ENCODE assay signal across 19 cellular contexts in the genomic region with DNA sequence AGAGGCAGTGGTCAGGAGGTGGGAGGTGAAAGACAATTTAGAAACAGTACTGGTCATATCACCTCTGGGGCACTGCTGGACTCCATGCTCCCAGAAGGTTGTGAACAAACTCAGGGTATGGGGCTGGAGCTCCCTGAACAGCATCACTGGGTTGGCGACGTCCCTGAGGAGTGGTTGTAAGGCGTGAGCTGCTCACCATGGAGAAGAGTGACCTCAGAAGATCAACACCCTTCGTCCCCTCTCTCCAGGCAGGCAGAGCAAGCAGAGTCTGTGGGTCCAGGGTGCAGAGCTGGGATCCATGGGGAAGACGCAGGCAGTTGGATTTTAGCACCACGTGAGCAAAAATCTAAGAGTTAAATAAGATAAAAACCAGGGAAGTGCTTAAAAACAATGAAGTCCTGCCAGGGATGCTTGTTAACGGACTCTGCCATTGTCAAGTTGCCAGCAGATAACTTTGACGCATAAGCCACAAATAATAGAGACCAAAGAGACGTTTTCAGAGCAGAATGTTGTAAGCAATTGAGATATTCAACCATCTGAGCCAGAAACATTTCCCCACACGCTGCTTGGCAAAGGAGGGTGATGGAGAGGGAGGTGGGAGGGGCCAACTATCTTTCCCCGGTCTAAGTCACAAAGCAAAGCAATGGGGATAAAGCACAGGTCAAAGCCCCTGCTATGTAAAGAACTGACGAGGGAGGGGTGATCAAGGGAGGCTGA. TPM values are rescaled to one million over a fixed set of nuclear protein-coding genes. Genes with fewer than 3 reads are reported as not detected.
"Had no signal": no experiment of that assay in that cellular context is flagged by ENCODE, and none has a peak within 500 bp of the region (broad histone marks: within the 10 kb centered on the region; RNA-seq: fewer than 3 reads in every experiment).

No MANE protein-coding gene starts in this region.

- H3K4me1 ChIP-seq: gastroesophageal sphincter, heart right ventricle, pancreas, thyroid gland had no signal

- H3K4me3 Mint-ChIP-seq: activated B cell treated with CpG ODN at 0.5 μM for 24 hours; stimulated activated naive B cell treated with anti-CD40 and anti-IgM and Interleukin-4, amounts not matched to agents 10 μg/mL and 1 μg/mL and 100 μg/mL, for 72 hours; T-helper 17 cell had no signal

- H3K4me3 ChIP-seq: gastroesophageal sphincter, heart right ventricle, lung, pancreas, thyroid gland had no signal

- ATAC-seq: gastroesophageal sphincter; heart right ventricle; left colon; pancreas; stimulated activated naive B cell treated with anti-CD40 and anti-IgM and Interleukin-4, amounts not matched to agents 10 μg/mL and 1 μg/mL and 100 μg/mL, for 72 hours; T-helper 17 cell had no signal

- H3K36me3 Mint-ChIP-seq: stimulated activated naive B cell treated with anti-CD40 and anti-IgM and Interleukin-4, amounts not matched to agents 10 μg/mL and 1 μg/mL and 100 μg/mL, for 72 hours had no signal

- H3K9me3 Mint-ChIP-seq: activated B cell treated with CpG ODN at 0.5 μM for 24 hours had no signal

- H3K36me3 ChIP-seq: gastroesophageal sphincter, heart right ventricle, pancreas, thyroid gland had no signal

- H3K9me3 ChIP-seq: gastroesophageal sphincter, heart right ventricle, pancreas, thyroid gland had no signal

- H3K27ac ChIP-seq: gastroesophageal sphincter, heart right ventricle, pancreas, thyroid gland had no signal

- H3K27me3 ChIP-seq: pancreas, thyroid gland had no signal

- H3K4me1 Mint-ChIP-seq: activated B cell treated with CpG ODN at 0.5 μM for 24 hours; stimulated activated naive B cell treated with anti-CD40 and anti-IgM and Interleukin-4, amounts not matched to agents 10 μg/mL and 1 μg/mL and 100 μg/mL, for 72 hours had no signal

- DNase-seq: activated B cell treated with CpG ODN at 0.5 μM for 24 hours; activated CD4-positive, alpha-beta T cell treated with anti-CD3 and anti-CD28 coated beads, Interleukin-2, amount 50 U/mL, for 1 hour; activated CD8-positive, alpha-beta memory T cell treated with anti-CD3 and anti-CD28 coated beads for 24 hours; activated naive CD4-positive, alpha-beta T cell; heart right ventricle; left colon; midbrain; stimulated activated CD4-positive, alpha-beta T cell treated with anti-CD3 and anti-CD28 coated beads, Interleukin-4, amount 100 ng/mL, for 1 hour; stimulated activated naive B cell treated with anti-CD40 and anti-IgM and Interleukin-4, amounts not matched to agents 10 μg/mL and 1 μg/mL and 100 μg/mL, for 72 hours; T-helper 17 cell; thyroid gland had no signal

- H3K27ac Mint-ChIP-seq: activated B cell treated with CpG ODN at 0.5 μM for 24 hours; stimulated activated naive B cell treated with anti-CD40 and anti-IgM and Interleukin-4, amounts not matched to agents 10 μg/mL and 1 μg/mL and 100 μg/mL, for 72 hours; T-helper 17 cell had no signal

RNA-seq across cellular contexts. Expression of gene PNPLA5, which starts 13.6 kb away (rescaled TPM):
- total RNA-seq: activated B cell treated with CpG ODN at 0.5 μM for 24 hours, dermis microvascular lymphatic vessel endothelial cell, gastroesophageal sphincter, heart right ventricle, left colon, lung, myocyte, pancreas, T-helper 17 cell, thyroid gland had no signal
- polyA plus RNA-seq: adipose tissue, esophagus, heart right ventricle, lung, neural cell, pancreas had no signal

RNA-seq across cellular contexts. Expression of gene SULT4A1, which starts 15.9 kb away (rescaled TPM):
- total RNA-seq: activated B cell treated with CpG ODN at 0.5 μM for 24 hours, dermis microvascular lymphatic vessel endothelial cell, myocyte, T-helper 17 cell, thyroid gland had no signal

RNA-seq across cellular contexts. Expression of gene PNPLA3, which starts 45.4 kb away (rescaled TPM):
- total RNA-seq: gastroesophageal sphincter, T-helper 17 cell had no signal
